Comparison of ENCODE assay signal across 26 cellular contexts in the genomic region with DNA sequence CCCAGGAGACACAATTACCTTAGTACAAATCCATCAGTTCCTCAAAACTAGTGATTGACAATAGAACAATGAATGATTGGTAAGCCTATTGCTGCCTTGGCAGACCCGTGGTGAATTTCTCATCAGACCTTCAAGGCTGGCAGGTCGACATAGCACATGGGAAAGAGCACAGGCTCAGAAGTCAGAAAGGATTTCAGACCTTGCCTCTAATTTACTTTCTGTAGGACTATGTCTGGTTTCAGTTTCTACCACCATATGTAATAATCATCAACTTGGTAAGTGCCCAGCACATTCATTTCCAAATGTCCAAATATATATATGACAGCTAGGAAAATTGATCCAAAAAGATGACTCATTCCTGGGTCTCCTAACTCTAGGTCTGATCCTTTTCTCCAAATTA.
"Had no signal": no experiment of that assay in that cellular context is flagged by ENCODE, and none has a peak within 500 bp of the region (broad histone marks: within the 10 kb centered on the region; RNA-seq: fewer than 3 reads in every experiment).

No MANE protein-coding gene starts in this region.

- DNase-seq: activated B cell treated with CpG ODN at 0.5 μM for 24 hours; activated CD4-positive, alpha-beta memory T cell treated with anti-CD3 and anti-CD28 coated beads, Interleukin-2, amount 10 ng/mL, durations not matched to agents 7 days and 5 days; activated CD4-positive, alpha-beta T cell treated with anti-CD3 and anti-CD28 coated beads for 48 hours; activated CD4-positive, alpha-beta T cell treated with anti-CD3 and anti-CD28 coated beads, Interleukin-2, amount 10 ng/mL, durations not matched to agents 7 days and 5 days; activated CD4-positive, alpha-beta T cell treated with anti-CD3 and anti-CD28 coated beads, Interleukin-2, amount 50 U/mL, for 48 hours; activated CD4-positive, CD25-positive, alpha-beta regulatory T cell treated with anti-CD3 and anti-CD28 coated beads, Interleukin-2, amount 50 U/mL, for 72 hours; activated CD8-positive, alpha-beta memory T cell treated with anti-CD3 and anti-CD28 coated beads for 24 hours; activated CD8-positive, alpha-beta memory T cell treated with anti-CD3 and anti-CD28 coated beads, Interleukin-2, amount 50 U/mL, for 48 hours; activated CD8-positive, alpha-beta T cell treated with anti-CD3 and anti-CD28 coated beads, Interleukin-2, amount 10 ng/mL, durations not matched to agents 7 days and 5 days; activated effector memory CD4-positive, alpha-beta T cell treated with Interleukin-2 at 50 U/mL for 16 hours; activated gamma-delta T cell; activated naive CD4-positive, alpha-beta T cell treated with anti-CD3 and anti-CD28 coated beads, Interleukin-2, amount 10 ng/mL, durations not matched to agents 7 days and 5 days; activated naive CD4-positive, alpha-beta T cell treated with Interleukin-2 at 50 U/mL for 16 hours; activated naive CD8-positive, alpha-beta T cell treated with anti-CD3 and anti-CD28 coated beads, Interleukin-2, amount 10 ng/mL, durations not matched to agents 7 days and 5 days; activated naive CD8-positive, alpha-beta T cell treated with anti-CD3 and anti-CD28 coated beads, Interleukin-2, amount 50 U/mL, for 24 hours; activated T-cell treated with anti-CD3 and anti-CD28 coated beads, Interleukin-2, amount 50 U/mL, for 24 hours; activated T-cell treated with anti-CD3 and anti-CD28 coated beads, Interleukin-2, amount 50 U/mL, for 48 hours; amygdala; anterior cingulate cortex; caudate nucleus; cerebellar nuclear complex; T-helper 17 cell had no signal

- H3K9me3 ChIP-seq: ascending aorta had no signal

- H3K4me1 ChIP-seq: ascending aorta had no signal

- ATAC-seq: activated CD8-positive, alpha-beta memory T cell treated with anti-CD3 and anti-CD28 coated beads, Interleukin-2, amount 10 ng/mL, durations not matched to agents 7 days and 5 days; activated CD8-positive, alpha-beta T cell treated with anti-CD3 and anti-CD28 coated beads, Interleukin-2, amount 10 ng/mL, durations not matched to agents 7 days and 5 days; activated naive CD8-positive, alpha-beta T cell treated with anti-CD3 and anti-CD28 coated beads, Interleukin-2, amount 50 U/mL, for 24 hours; T-helper 17 cell had no signal

- H3K27me3 ChIP-seq: ascending aorta, cardiac muscle cell had no signal

- H3K4me3 ChIP-seq: ascending aorta, cardiac muscle cell had no signal

- H3K27ac ChIP-seq: ascending aorta, cardiac muscle cell, VCaP had no signal

- H3K36me3 ChIP-seq: ascending aorta, cardiac muscle cell had no signal
